ENCODE assay signal across 12 cellular contexts in the genomic region with DNA sequence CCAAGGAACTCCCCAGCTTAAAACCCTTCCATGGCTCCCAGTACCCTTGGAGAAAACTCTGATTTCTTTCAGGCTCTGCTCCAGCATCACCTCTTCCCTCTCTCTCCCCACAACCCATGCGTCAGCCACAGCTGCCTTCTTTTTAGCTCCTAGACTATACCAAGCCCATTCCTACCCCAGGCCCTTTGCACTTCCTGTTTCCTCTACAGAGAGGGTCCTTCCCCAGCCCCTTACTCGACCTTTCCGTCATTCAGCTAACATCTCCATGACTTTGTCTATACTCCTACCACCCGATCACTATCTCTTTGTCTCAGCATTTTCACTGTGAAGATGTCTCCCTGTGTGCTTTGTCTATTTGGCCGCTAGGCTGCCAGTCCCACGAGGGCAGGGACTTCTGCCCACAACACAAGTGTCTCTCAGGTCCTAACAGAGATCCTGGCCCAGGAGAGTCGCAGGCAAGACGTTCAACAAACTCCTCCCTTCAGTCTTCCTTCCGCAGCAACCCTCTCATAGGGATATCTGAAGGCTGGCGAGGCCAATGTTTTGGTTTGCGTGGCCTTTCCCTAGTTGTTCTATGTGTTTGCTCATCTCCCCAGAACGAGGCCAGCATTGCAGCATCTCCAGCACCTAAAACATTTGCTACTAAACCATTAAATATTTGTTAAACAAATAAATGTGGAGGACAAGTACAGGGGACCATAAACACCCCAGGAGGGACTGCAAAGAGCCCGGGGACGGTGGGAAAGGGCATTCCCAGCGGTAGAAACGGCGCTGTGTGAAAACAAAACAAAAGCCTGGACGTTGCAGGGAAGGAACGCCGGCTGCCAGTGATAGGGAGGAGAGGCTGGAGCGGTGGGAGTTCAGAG. TPM values are rescaled to one million over a fixed set of nuclear protein-coding genes. Genes with fewer than 3 reads are reported as not detected.
DNase-seq lines count a peak whose midpoint lies in the region; TF ChIP-seq lines count a peak whose summit lies in the region.
"Had no signal": no experiment of that assay in that cellular context is flagged by ENCODE, and none has a peak within 500 bp of the region (broad histone marks: within the 10 kb centered on the region; RNA-seq: fewer than 3 reads in every experiment).

No MANE protein-coding gene starts in this region.

- peak in 1 of 2 experiments; percentile 2 for TF ChIP-seq CTCF in Caco-2 (IDR thresholded peaks at IDR 0.05; ENCODE audit: insufficient read depth in 1 of 2, low read depth in 1 of 2, low read length in 1 of 2, severe bottlenecking in 1 of 2, unreplicated experiment in 1 of 2)
- TF ChIP-seq CTCF in colonic mucosa (IDR thresholded peaks at IDR 0.05): no peak
- TF ChIP-seq CTCF in osteoblast (IDR thresholded peaks at IDR 0.05; ENCODE audit: extremely low read depth, low read depth, low read length): peak; percentile 25

- no peaks in the 10 kb centered on the region for H3K79me2 ChIP-seq in osteoblast (ENCODE audit: insufficient read depth, low read length)

- no peak overlapping the region for H3K9ac ChIP-seq in colonic mucosa (ENCODE audit: low read depth in 2 of 2, low read length in 2 of 2)

- POLR2A ChIA-PET in Caco-2 (lab: Charles Lee): no interaction called here

- BruUV-seq in Caco-2 (replicated peaks; lab: Mats Ljungman, UMichigan): no TSS peak

- CTCF ChIA-PET in Caco-2 (lab: Charles Lee): interaction anchor here (1.0 kb wide), 1 partner anchor 10 kb away, joined by 3 read pairs; no protein-coding TSS in a partner anchor

- H3K4me1 ChIP-seq in Caco-2 (peaks cover 14% of the 10 kb centered on the region; the same call in 1 of the 2 replicates), colonic mucosa (peaks cover 10% of the 10 kb centered on the region), osteoblast (ENCODE audit: insufficient read depth, low read length) (peaks cover 20% of the 10 kb centered on the region)

- H3K9me3 Mint-ChIP-seq in Caco-2 (ENCODE audit: unreplicated experiment): peaks cover 10% of the 10 kb centered on the region

- H3K36me3 Mint-ChIP-seq in Caco-2 (ENCODE audit: insufficient read depth, unreplicated experiment): peaks cover 25% of the 10 kb centered on the region

- H3K9me3 ChIP-seq in Caco-2 (no peaks in the 10 kb centered on the region), colonic mucosa (no peaks in the 10 kb centered on the region), osteoblast (ENCODE audit: low read depth, low read length) (no peaks in the 10 kb centered on the region)

- no peak for TF ChIP-seq POLR2A in erythroblast (IDR thresholded peaks at IDR 0.05; ENCODE audit: low read length)

- peaks cover 19% of the 10 kb centered on the region for H3K4me1 Mint-ChIP-seq in Caco-2 (ENCODE audit: low read depth, unreplicated experiment)

- peaks cover 2% of the 10 kb centered on the region for H4K20me1 ChIP-seq in osteoblast (ENCODE audit: insufficient read depth, low read length)

- intact Hi-C loops in Caco-2 (cut with micrococcal nuclease; ENCODE audit: unreplicated experiment) (no loop called here), colonic mucosa (cut with DNase I) (no loop called here)

- H3K27me3 ChIP-seq in Caco-2 (replicated peaks; ENCODE audit: control insufficient read depth, insufficient read depth, low read length) (no peaks in the 10 kb centered on the region), colonic mucosa (peaks cover 37% of the 10 kb centered on the region), osteoblast (ENCODE audit: insufficient read depth, low read length) (peaks cover 3% of the 10 kb centered on the region)

- H3K27ac ChIP-seq in colonic mucosa (no peak overlapping the region), osteoblast (ENCODE audit: low read depth, low read length) (no peak overlapping the region)

- H3K27me3 Mint-ChIP-seq in Caco-2 (ENCODE audit: insufficient read depth, unreplicated experiment): peaks cover 10% of the 10 kb centered on the region

- peak overlapping the region; percentile 29 for H3K27ac Mint-ChIP-seq in Caco-2 (ENCODE audit: unreplicated experiment)

- H3K36me3 ChIP-seq in Caco-2 (ENCODE audit: control insufficient read depth, insufficient read depth, low read length) (no peaks in the 10 kb centered on the region), colonic mucosa (no peaks in the 10 kb centered on the region), osteoblast (ENCODE audit: insufficient read depth, low read length) (no peaks in the 10 kb centered on the region)

- peak overlapping the region; percentile 76 for H2AFZ ChIP-seq in osteoblast (ENCODE audit: low read length)

- peak overlapping the region; percentile 89 for H3K4me2 ChIP-seq in osteoblast (ENCODE audit: insufficient read depth, low read length)

- peak overlapping the region; percentile 72 for H3K4me3 Mint-ChIP-seq in Caco-2 (ENCODE audit: unreplicated experiment)

- no peak for DNase-seq in Caco-2
- peak; percentile 80 for DNase-seq in HuH-7 (ENCODE audit: low spot score)
- no peak for DNase-seq in colonic mucosa
- peak; percentile 95 for DNase-seq in osteoblast (ENCODE audit: insufficient read length, low spot score, missing footprints)
- no peak for DNase-seq in dedifferentiated amniotic fluid mesenchymal stem cell (ENCODE audit: extremely low spot score)
- no peak for DNase-seq in NCI-H1105 treated with DMSO at 0.1 percent for 48 hours (lab: John Stamatoyannopoulos, UW)
- DNase-seq in erythroblast (lab: John Stamatoyannopoulos, UW): no peak
- no peak for DNase-seq in COR-L47 (lab: John Stamatoyannopoulos, UW)
- DNase-seq: NCI-H2081; stimulated activated naive CD4-positive, alpha-beta T cell treated with Interleukin-2 at 50 U/mL for 16 hours had no signal

- H3K4me3 ChIP-seq in Caco-2 (ENCODE audit: low read depth, low read length) (peak overlapping the region; percentile 41), colonic mucosa (peak overlapping the region; percentile 6), osteoblast (ENCODE audit: insufficient read depth, low read length) (peak overlapping the region; percentile 66)

RNA-seq across cellular contexts. Expression of a gene that starts 0.8 kb away (rescaled TPM):
- total RNA-seq in Caco-2 (2022) (4.1 and 5.3 TPM in 2 replicates), colonic mucosa (under 1 TPM; 0.50 to 0.64 TPM), osteoblast (0.29 TPM in 1 of 2 replicates, not detected in the other)
- total RNA-seq: mononuclear cell had no signal

RNA-seq across cellular contexts. Expression of a gene that starts 7.5 kb away (rescaled TPM):
- total RNA-seq in Caco-2 (2022) (not detected in 2 replicates), colonic mucosa (under 1 TPM; 0.30 to 0.69 TPM), osteoblast (not detected in 2 replicates)
- total RNA-seq: activated naive CD4-positive, alpha-beta T cell treated with anti-CD3 and anti-CD28 coated beads, Interleukin-2, amount 50 U/mL, for 72 hours had no signal

RNA-seq across cellular contexts. Expression of a gene that starts 34.4 kb away (rescaled TPM):
- total RNA-seq in Caco-2 (2022) (10.7 and 11.8 TPM in 2 replicates), colonic mucosa (10 to 100 TPM in 1 of 2 donors, 1 to 10 TPM in 1; 9.1 to 10.9 TPM), osteoblast (8.3 and 9.8 TPM in 2 replicates)

RNA-seq across cellular contexts. Expression of a gene that starts 59.5 kb away (rescaled TPM):
- total RNA-seq in Caco-2 (2022): 164 and 169 TPM in 2 replicates
- 100 to 1,000 TPM in 1 of 2 donors, 10 to 100 TPM in 1; 95.4 to 119 TPM for total RNA-seq in colonic mucosa
- total RNA-seq in osteoblast: 115 and 118 TPM in 2 replicates

Comparison
In these comparisons a context has a peak if more than half of its experiments do, and no peak if none do; other contexts are left out.
1. DNase-seq: peak in HuH-7 (single experiment) and osteoblast (single experiment); none in Caco-2 (0 of 2), colonic mucosa (single experiment), dedifferentiated amniotic fluid mesenchymal stem cell (single experiment), NCI-H1105 treated with DMSO at 0.1 percent for 48 hours (single experiment), erythroblast (0 of 2) and COR-L47 (single experiment).
2. H3K4me3 ChIP-seq: peak in every context shown above with its lines; median percentile 66 in osteoblast; 41 in Caco-2; 6 in colonic mucosa.